Comparison of ENCODE assay signal across 1 cellular context in genomic region chr2:105443610-105444598, GRCh38.
TF ChIP-seq lines count a peak whose summit lies in the region.

No MANE protein-coding gene starts in this region.

TF ChIP-seq in HepG2, 621 proteins besides CTCF, POLR2A, EP300 and RAD21:
- TF ChIP-seq TAF1 (CRISPR knock-in tag; IDR thresholded peaks at IDR 0.05), result no peak
- no peak for TF ChIP-seq HNRNPH1 (optimal IDR thresholded peaks at IDR 0.05; ENCODE audit: low read depth, low read length)
